In the genomic region with DNA sequence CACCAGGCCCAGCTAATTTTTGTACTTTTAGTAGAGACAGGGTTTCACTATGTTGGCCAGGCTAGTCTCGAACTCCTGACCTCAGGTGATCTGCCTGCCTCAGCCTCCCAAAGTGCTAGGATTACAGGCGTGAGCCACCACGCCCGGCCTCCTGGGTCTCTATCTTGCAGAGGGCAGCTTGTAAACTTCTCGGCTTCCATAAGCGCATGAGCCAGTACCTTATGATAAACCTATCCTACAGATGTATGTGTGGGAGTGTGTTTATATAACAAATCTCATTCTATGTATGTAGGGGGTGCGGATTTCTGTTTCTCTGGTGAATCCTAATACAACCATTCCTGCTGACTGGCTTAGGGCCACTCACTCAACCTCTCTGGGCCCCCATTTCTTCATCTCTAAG, we compare ENCODE assay signal across 2 cellular contexts. TPM values are rescaled to one million over a fixed set of nuclear protein-coding genes. Genes with fewer than 3 reads are reported as not detected.
"Had no signal": no experiment of that assay in that cellular context is flagged by ENCODE, and none has a peak within 500 bp of the region (broad histone marks: within the 10 kb centered on the region; RNA-seq: fewer than 3 reads in every experiment).

No MANE protein-coding gene starts in this region.

RNA-seq across cellular contexts. Expression of gene F2RL3, which starts 51.3 kb away (rescaled TPM):
- total RNA-seq: M059J had no signal
- polyA plus RNA-seq: SK-N-SH had no signal
